9 cellular contexts compared by ENCODE assay signal in the genomic region with DNA sequence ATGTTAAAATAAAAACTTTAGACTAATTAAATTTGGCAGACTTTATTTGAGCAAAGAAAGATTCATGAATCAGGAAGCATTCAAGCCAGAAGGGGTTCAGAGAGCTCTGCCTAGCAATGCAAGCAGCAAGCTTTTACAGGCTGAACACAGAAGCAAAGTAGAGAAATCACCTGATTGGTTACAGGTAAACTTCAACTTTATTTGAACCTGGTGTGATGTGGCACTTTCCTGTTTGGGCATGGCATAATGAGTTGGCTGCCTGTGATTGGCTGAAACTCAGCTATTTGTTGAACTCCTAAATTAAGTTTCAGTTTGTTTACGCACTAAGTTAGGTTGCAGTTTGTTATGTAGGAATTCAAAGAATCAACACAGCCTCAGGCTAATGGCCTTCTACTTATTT.
DNase-seq lines count a peak whose midpoint lies in the region; ATAC-seq and TF ChIP-seq lines count a peak whose summit lies in the region.
"Had no signal": no experiment of that assay in that cellular context is flagged by ENCODE, and none has a peak within 500 bp of the region (broad histone marks: within the 10 kb centered on the region; RNA-seq: fewer than 3 reads in every experiment).

No MANE protein-coding gene starts in this region.

- TF ChIP-seq EP300 in tibial nerve (IDR thresholded peaks at IDR 0.05), result no peak

- H3K27me3 ChIP-seq in GM06990 (replicated peaks; ENCODE audit: control insufficient read depth, insufficient read depth, low read length) (no peaks in the 10 kb centered on the region), kidney epithelial cell (ENCODE audit: control insufficient read depth, insufficient read depth, low read length) (no peaks in the 10 kb centered on the region), tibial nerve (no peaks in the 10 kb centered on the region)
- H3K27me3 ChIP-seq: suprapubic skin had no signal

- TF ChIP-seq CTCF in GM06990 (IDR thresholded peaks at IDR 0.05; ENCODE audit: insufficient read depth, low read length, poor library complexity, severe bottlenecking) (no peak), kidney epithelial cell (IDR thresholded peaks at IDR 0.05; ENCODE audit: insufficient read depth, low read length, poor library complexity, severe bottlenecking) (no peak), tibial nerve (IDR thresholded peaks at IDR 0.05) (no peak)

- H3K9me3 ChIP-seq in tibial nerve, result no peaks in the 10 kb centered on the region
- H3K9me3 ChIP-seq: suprapubic skin had no signal

- H3K36me3 ChIP-seq in GM06990 (ENCODE audit: control insufficient read depth, insufficient read depth, low read length), result no peaks in the 10 kb centered on the region
- H3K36me3 ChIP-seq in kidney epithelial cell (ENCODE audit: control insufficient read depth, insufficient read depth, low read length), result no peaks in the 10 kb centered on the region
- no peaks in the 10 kb centered on the region for H3K36me3 ChIP-seq in tibial nerve
- H3K36me3 ChIP-seq: suprapubic skin had no signal

- no peak for TF ChIP-seq POLR2A in tibial nerve (IDR thresholded peaks at IDR 0.05)

- peaks cover 0 to 16% (median 3%) of the 10 kb centered on the region in 4 donors for H3K4me1 ChIP-seq in tibial nerve

- H3K27ac ChIP-seq in tibial nerve, result no peak overlapping the region
- H3K27ac ChIP-seq: suprapubic skin had no signal

- peak; percentile 50 for ATAC-seq in HG02610 (IDR thresholded peaks at IDR 0.05; ENCODE audit: unreplicated experiment)
- peak; percentile 44 to 50 for ATAC-seq in activated CD4-positive, CD25-positive, alpha-beta regulatory T cell treated with anti-CD3 and anti-CD28 coated beads, Interleukin-2, amount 50 U/mL, for 24 hours

- WGBS in tibial nerve, 2 donors, result 96 to 100% methylated on average over 1 of the region's 1 CpG

- DNase-seq in GM06990 (ENCODE audit: extremely low read depth, insufficient read length) (peak; percentile 49), kidney epithelial cell (ENCODE audit: low read depth) (peak; percentile 73), NCI-H1436 treated with DMSO at 0.1 percent for 48 hours (lab: John Stamatoyannopoulos, UW) (no peak), tibial nerve (ENCODE audit: low spot score in 2 of 2) (no peak), OCI-M1 (lab: John Stamatoyannopoulos, UW) (no peak), COLO668 (lab: John Stamatoyannopoulos, UW; ENCODE audit: unreplicated experiment) (no peak)

- H3K4me3 ChIP-seq in GM06990 (replicated peaks; ENCODE audit: low read depth, low read length), result no peak overlapping the region
- H3K4me3 ChIP-seq in kidney epithelial cell (ENCODE audit: low read depth, low read length), result no peak overlapping the region
- H3K4me3 ChIP-seq in tibial nerve, result no peak overlapping the region
- H3K4me3 ChIP-seq: suprapubic skin had no signal

Comparison
In these comparisons a context has a peak if more than half of its experiments do, and no peak if none do; other contexts are left out.
1. DNase-seq: peak in GM06990 (single experiment) and kidney epithelial cell (single experiment); none in NCI-H1436 treated with DMSO at 0.1 percent for 48 hours (single experiment), tibial nerve (0 of 2), OCI-M1 (single experiment) and COLO668 (single experiment).